ENCODE assay signal across 22 cellular contexts in genomic region chr10:16049775-16050174, GRCh38.
"Had no signal": no experiment of that assay in that cellular context is flagged by ENCODE, and none has a peak within 500 bp of the region (broad histone marks: within the 10 kb centered on the region; RNA-seq: fewer than 3 reads in every experiment).

No MANE protein-coding gene starts in this region.

- H3K4me3 ChIP-seq: dorsolateral prefrontal cortex, lower lobe of right lung, pancreas, right lobe of liver, thoracic aorta, tibial nerve, upper lobe of left lung, vagina had no signal

- H3K27me3 ChIP-seq: dorsolateral prefrontal cortex, pancreas, right lobe of liver, tibial nerve, upper lobe of left lung, vagina had no signal

- ATAC-seq: left ventricle myocardium superior; lower lobe of right lung; natural killer cell; pancreas; right lobe of liver; stimulated activated naive B cell treated with anti-CD40 and anti-IgM and Interleukin-4, amounts not matched to agents 10 μg/mL and 1 μg/mL and 100 μg/mL, for 72 hours had no signal

- H3K4me1 ChIP-seq: lower lobe of right lung, pancreas, right lobe of liver, tibial nerve, upper lobe of left lung, vagina had no signal

- DNase-seq: effector CD8-positive, alpha-beta T cell; left ventricle myocardium superior; lower lobe of right lung; natural killer cell; pancreas; right lobe of liver; small intestine; stimulated activated CD4-positive, alpha-beta T cell treated with anti-CD3 and anti-CD28 coated beads, Interleukin-15, amount 100 ng/mL, for 24 hours; stimulated activated CD4-positive, alpha-beta T cell treated with anti-CD3 and anti-CD28 coated beads, Interleukin-2, amount 100 ng/mL, for 48 hours; stimulated activated naive B cell treated with anti-CD40 and anti-IgM and Interleukin-4, amounts not matched to agents 10 μg/mL and 1 μg/mL and 100 μg/mL, for 72 hours; upper lobe of left lung had no signal

- H3K27ac ChIP-seq: dorsolateral prefrontal cortex, lower lobe of right lung, pancreas, right lobe of liver, thoracic aorta, tibial nerve, upper lobe of left lung, vagina had no signal

- H3K4me1 Mint-ChIP-seq: memory B cell; natural killer cell; stimulated activated naive B cell treated with anti-CD40 and anti-IgM and Interleukin-4, amounts not matched to agents 10 μg/mL and 1 μg/mL and 100 μg/mL, for 72 hours had no signal

- H3K27ac Mint-ChIP-seq: memory B cell; natural killer cell; progenitor cell of endocrine pancreas; stimulated activated naive B cell treated with anti-CD40 and anti-IgM and Interleukin-4, amounts not matched to agents 10 μg/mL and 1 μg/mL and 100 μg/mL, for 72 hours; stimulated activated naive CD8-positive, alpha-beta T cell treated with anti-CD3 and anti-CD28 coated beads, Interleukin-15, Interleukin-2, amounts not matched to agents 100 ng/mL and 50 ng/mL, for 24 hours had no signal

- H3K27me3 Mint-ChIP-seq: memory B cell; progenitor cell of endocrine pancreas; stimulated activated naive B cell treated with anti-CD40 and anti-IgM and Interleukin-4, amounts not matched to agents 10 μg/mL and 1 μg/mL and 100 μg/mL, for 72 hours; stimulated activated naive CD8-positive, alpha-beta T cell treated with anti-CD3 and anti-CD28 coated beads, Interleukin-15, Interleukin-2, amounts not matched to agents 100 ng/mL and 50 ng/mL, for 24 hours had no signal

- H3K4me3 Mint-ChIP-seq: memory B cell; natural killer cell; stimulated activated naive B cell treated with anti-CD40 and anti-IgM and Interleukin-4, amounts not matched to agents 10 μg/mL and 1 μg/mL and 100 μg/mL, for 72 hours; stimulated activated naive CD8-positive, alpha-beta T cell treated with anti-CD3 and anti-CD28 coated beads, Interleukin-15, Interleukin-2, amounts not matched to agents 100 ng/mL and 50 ng/mL, for 24 hours had no signal

- H3K36me3 ChIP-seq: lower lobe of right lung, pancreas, right lobe of liver, thoracic aorta, tibial nerve, upper lobe of left lung, vagina had no signal

- H3K36me3 Mint-ChIP-seq: memory B cell; natural killer cell; stimulated activated naive B cell treated with anti-CD40 and anti-IgM and Interleukin-4, amounts not matched to agents 10 μg/mL and 1 μg/mL and 100 μg/mL, for 72 hours had no signal

- FAIRE-seq: colon, endometrium, frontal cortex, keratinocyte, pancreas, small intestine had no signal

- H3K9me3 ChIP-seq: lower lobe of right lung, pancreas, right lobe of liver, thoracic aorta, tibial nerve, upper lobe of left lung, vagina had no signal
